Comparison of ENCODE assay signal across 8 cellular contexts in genomic region chr17:8226536-8227237, GRCh38. TPM values are rescaled to one million over a fixed set of nuclear protein-coding genes. Genes with fewer than 3 reads are reported as not detected.
DNase-seq lines count a peak whose midpoint lies in the region; ATAC-seq, FAIRE-seq and TF ChIP-seq lines count a peak whose summit lies in the region.

No MANE protein-coding gene starts in this region.

- TF ChIP-seq CTCF in nephron progenitor cell (IDR thresholded peaks at IDR 0.05) (no peak), transverse colon (IDR thresholded peaks at IDR 0.05) (no peak)

- H3K27me3 ChIP-seq in transverse colon = no peaks in the 10 kb centered on the region

- peak overlapping the region in 3 of 4 donors; percentile 17 to 36 (median 21) for H3K4me3 ChIP-seq in transverse colon

- peak overlapping the region; percentile 76 to 85 (median 80) for H3K27ac ChIP-seq in transverse colon

- peaks cover 29% of the 10 kb centered on the region for H3K4me1 Mint-ChIP-seq in activated T-helper 2 cell treated with anti-CD3 and anti-CD28 coated beads, Interferon-gamma antibody, Interleukin-2, Interleukin-4, amounts not matched to agents 10 μg/mL and 5 μg/mL and 100 μg/mL, durations not matched to agents 14 hours and 24 hours and 36 hours (ENCODE audit: low read depth)
- H3K4me1 Mint-ChIP-seq in nephron progenitor cell = peaks cover 34% of the 10 kb centered on the region

- DNase-seq in GM12891 (ENCODE audit: insufficient read length, low spot score) (no peak), NCI-H345 treated with DMSO at 0.1 percent for 48 hours (lab: John Stamatoyannopoulos, UW; ENCODE audit: unreplicated experiment) (peak; percentile 40), foreskin melanocyte (peak; percentile 92), nephron progenitor cell (peak; percentile 80), transverse colon (peak; percentile 81)
- DNase-seq in activated T-helper 2 cell treated with anti-CD3 and anti-CD28 coated beads, Interferon-gamma antibody, Interleukin-2, Interleukin-4, amounts not matched to agents 10 μg/mL and 5 μg/mL and 100 μg/mL, durations not matched to agents 14 hours and 24 hours and 36 hours (ENCODE audit: low spot score) = peak; percentile 40

- no peak for FAIRE-seq in GM12891 (lab: Jason Lieb, UNC)

- intact Hi-C loops in activated T-helper 2 cell treated with anti-CD3 and anti-CD28 coated beads, Interferon-gamma antibody, Interleukin-2, Interleukin-4, amounts not matched to agents 10 μg/mL and 5 μg/mL and 100 μg/mL, durations not matched to agents 14 hours and 24 hours and 36 hours (cut with micrococcal nuclease) = loop anchor here (1.0 to 10.0 kb wide), 4 partner anchors 39 to 542 kb away; partner anchors contain the start of genes RPL26, TP53 and WRAP53
- intact Hi-C loops in transverse colon (cut with DNase I; ENCODE audit: low total_unique reads) = no loop called here

- H3K27me3 Mint-ChIP-seq in activated T-helper 2 cell treated with anti-CD3 and anti-CD28 coated beads, Interferon-gamma antibody, Interleukin-2, Interleukin-4, amounts not matched to agents 10 μg/mL and 5 μg/mL and 100 μg/mL, durations not matched to agents 14 hours and 24 hours and 36 hours (ENCODE audit: low read depth) = no peaks in the 10 kb centered on the region
- peaks cover 19% of the 10 kb centered on the region for H3K27me3 Mint-ChIP-seq in nephron progenitor cell (ENCODE audit: low read depth, poor library complexity)

- H3K36me3 ChIP-seq in transverse colon = peaks cover 0 to 32% (median 15%) of the 10 kb centered on the region in 4 donors

- peaks cover 48% of the 10 kb centered on the region for H3K36me3 Mint-ChIP-seq in activated T-helper 2 cell treated with anti-CD3 and anti-CD28 coated beads, Interferon-gamma antibody, Interleukin-2, Interleukin-4, amounts not matched to agents 10 μg/mL and 5 μg/mL and 100 μg/mL, durations not matched to agents 14 hours and 24 hours and 36 hours (ENCODE audit: low read depth)
- H3K36me3 Mint-ChIP-seq in nephron progenitor cell (ENCODE audit: low read depth) = peaks cover 35% of the 10 kb centered on the region

- no peak for TF ChIP-seq EP300 in transverse colon (IDR thresholded peaks at IDR 0.05; ENCODE audit: low read depth)

- H3K9me3 ChIP-seq in transverse colon = no peaks in the 10 kb centered on the region

- ATAC-seq in HG02763 (IDR thresholded peaks at IDR 0.05; ENCODE audit: unreplicated experiment) (no peak), GM18868 (IDR thresholded peaks at IDR 0.05; ENCODE audit: unreplicated experiment) (no peak)

- no peaks in the 10 kb centered on the region for H3K9me3 Mint-ChIP-seq in activated T-helper 2 cell treated with anti-CD3 and anti-CD28 coated beads, Interferon-gamma antibody, Interleukin-2, Interleukin-4, amounts not matched to agents 10 μg/mL and 5 μg/mL and 100 μg/mL, durations not matched to agents 14 hours and 24 hours and 36 hours
- H3K9me3 Mint-ChIP-seq in nephron progenitor cell = peaks cover 3% of the 10 kb centered on the region

- in situ Hi-C loops in transverse colon (cut with MboI; ENCODE audit: low pct_ligation_motif_present in 1 of 4, low pct_unique_long_range_greater_than_20kb in 1 of 4, low sequenced_read_pairs in 3 of 4) = no loop called here

- TF ChIP-seq POLR2A in GM12891 (IDR thresholded peaks at IDR 0.05; ENCODE audit: low read depth, low read length) = no peak
- TF ChIP-seq POLR2A in transverse colon (IDR thresholded peaks at IDR 0.05) = peak; percentile 49

- peak overlapping the region; percentile 80 for H3K27ac Mint-ChIP-seq in activated T-helper 2 cell treated with anti-CD3 and anti-CD28 coated beads, Interferon-gamma antibody, Interleukin-2, Interleukin-4, amounts not matched to agents 10 μg/mL and 5 μg/mL and 100 μg/mL, durations not matched to agents 14 hours and 24 hours and 36 hours
- peak overlapping the region; percentile 97 for H3K27ac Mint-ChIP-seq in nephron progenitor cell

- 0 to 13% methylated on average over 9 to 32 of the region's 32 CpGs for WGBS in transverse colon (ENCODE audit: low coverage in 1 of 2), 2 donors

- peak overlapping the region; percentile 43 for H3K4me3 Mint-ChIP-seq in activated T-helper 2 cell treated with anti-CD3 and anti-CD28 coated beads, Interferon-gamma antibody, Interleukin-2, Interleukin-4, amounts not matched to agents 10 μg/mL and 5 μg/mL and 100 μg/mL, durations not matched to agents 14 hours and 24 hours and 36 hours (ENCODE audit: low read depth)
- H3K4me3 Mint-ChIP-seq in nephron progenitor cell = peak overlapping the region; percentile 87

- H3K4me1 ChIP-seq in transverse colon = peaks cover 8 to 27% (median 16%) of the 10 kb centered on the region in 4 donors

TF ChIP-seq in GM12891, 5 proteins besides CTCF, POLR2A, EP300 and RAD21:
- peak; percentile 56 for TF ChIP-seq POLR2AphosphoS5 (IDR thresholded peaks at IDR 0.05; ENCODE audit: low read depth, low read length)
- no peak for TF ChIP-seq SPI1 (IDR thresholded peaks at IDR 0.05; ENCODE audit: low read depth, low read length)

RNA-seq across cellular contexts. Expression of gene AURKB, which starts 16.3 kb away (rescaled TPM):
- polyA plus RNA-seq in GM12891 (2012; ENCODE audit: low read depth, missing spikeins) = 69.4 TPM
- total RNA-seq in activated T-helper 2 cell treated with anti-CD3 and anti-CD28 coated beads, Interferon-gamma antibody, Interleukin-2, Interleukin-4, amounts not matched to agents 10 μg/mL and 5 μg/mL and 100 μg/mL, durations not matched to agents 14 hours and 24 hours and 36 hours = 113 TPM in 2 replicates
- total RNA-seq in transverse colon = 1 to 10 TPM; 2.2 to 8.6 (median 5.6) TPM

RNA-seq across cellular contexts. Expression of gene CTC1, which starts 21.2 kb away (rescaled TPM):
- 17.8 TPM for polyA plus RNA-seq in GM12891 (2012; ENCODE audit: low read depth, missing spikeins)
- total RNA-seq in activated T-helper 2 cell treated with anti-CD3 and anti-CD28 coated beads, Interferon-gamma antibody, Interleukin-2, Interleukin-4, amounts not matched to agents 10 μg/mL and 5 μg/mL and 100 μg/mL, durations not matched to agents 14 hours and 24 hours and 36 hours = 76.7 and 81.0 TPM in 2 replicates
- total RNA-seq in transverse colon = 100 to 1,000 TPM in 1 of 4 donors, 10 to 100 TPM in 3; 19.9 to 139 (median 31.7) TPM

RNA-seq across cellular contexts. Expression of gene PFAS, which starts 22.4 kb away (rescaled TPM):
- 22.8 TPM for polyA plus RNA-seq in GM12891 (2012; ENCODE audit: low read depth, missing spikeins)
- total RNA-seq in activated T-helper 2 cell treated with anti-CD3 and anti-CD28 coated beads, Interferon-gamma antibody, Interleukin-2, Interleukin-4, amounts not matched to agents 10 μg/mL and 5 μg/mL and 100 μg/mL, durations not matched to agents 14 hours and 24 hours and 36 hours = 165 and 174 TPM in 2 replicates
- total RNA-seq in transverse colon = 10 to 100 TPM in 2 of 4 donors, 1 to 10 TPM in 1, under 1 TPM in 1; 0.75 to 24.9 (median 8.9) TPM

RNA-seq across cellular contexts. Expression of gene BORCS6, which starts 36.7 kb away (rescaled TPM):
- 5.5 TPM for polyA plus RNA-seq in GM12891 (2012; ENCODE audit: low read depth, missing spikeins)
- total RNA-seq in activated T-helper 2 cell treated with anti-CD3 and anti-CD28 coated beads, Interferon-gamma antibody, Interleukin-2, Interleukin-4, amounts not matched to agents 10 μg/mL and 5 μg/mL and 100 μg/mL, durations not matched to agents 14 hours and 24 hours and 36 hours = 7.8 and 8.0 TPM in 2 replicates
- total RNA-seq in transverse colon = 10 to 100 TPM in 3 of 4 donors, 1 to 10 TPM in 1; 3.2 to 17.1 (median 12.7) TPM

RNA-seq across cellular contexts. Expression of gene TMEM107, which starts 50.5 kb away (rescaled TPM):
- polyA plus RNA-seq in GM12891 (2012; ENCODE audit: low read depth, missing spikeins) = 14.7 TPM
- 18.7 and 25.0 TPM in 2 replicates for total RNA-seq in activated T-helper 2 cell treated with anti-CD3 and anti-CD28 coated beads, Interferon-gamma antibody, Interleukin-2, Interleukin-4, amounts not matched to agents 10 μg/mL and 5 μg/mL and 100 μg/mL, durations not matched to agents 14 hours and 24 hours and 36 hours
- 10 to 100 TPM in 2 of 4 donors, 1 to 10 TPM in 2; 1.5 to 74.6 (median 18.3) TPM for total RNA-seq in transverse colon

Comparison
In these comparisons a context has a peak if more than half of its experiments do, and no peak if none do; other contexts are left out.
1. RNA of gene AURKB, which starts 16.3 kb away (total RNA-seq): 113 TPM in activated T-helper 2 cell treated with anti-CD3 and anti-CD28 coated beads, Interferon-gamma antibody, Interleukin-2, Interleukin-4, amounts not matched to agents 10 μg/mL and 5 μg/mL and 100 μg/mL, durations not matched to agents 14 hours and 24 hours and 36 hours; 2.2 to 8.6 TPM in transverse colon; every median in the first group is over 10 times any median in the second.